10 cellular contexts compared by ENCODE assay signal in the genomic region with DNA sequence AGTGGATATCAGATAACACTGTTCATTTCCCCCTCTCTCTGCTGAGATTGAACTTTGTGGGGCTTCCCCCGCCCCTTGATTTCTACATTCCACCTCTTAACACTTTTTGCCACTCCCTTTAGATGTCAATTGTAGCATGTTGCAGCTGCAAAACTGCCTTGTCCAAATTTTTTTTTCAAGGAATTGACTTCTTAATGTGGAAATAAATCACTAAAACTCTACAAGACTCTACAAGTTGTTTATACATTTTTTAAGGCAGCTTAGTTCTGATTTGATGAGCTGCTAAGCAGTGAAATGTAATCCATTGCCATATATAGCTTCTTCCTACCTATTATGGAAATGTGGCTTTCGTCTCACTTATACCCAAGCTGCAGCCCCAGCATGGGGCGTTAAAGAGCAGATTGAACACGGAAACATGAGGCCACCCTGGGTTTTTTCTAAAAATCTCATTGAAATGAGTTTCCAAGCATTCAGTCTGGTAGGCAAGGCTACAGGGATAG.
DNase-seq lines count a peak whose midpoint lies in the region; FAIRE-seq and TF ChIP-seq lines count a peak whose summit lies in the region.
"Had no signal": no experiment of that assay in that cellular context is flagged by ENCODE, and none has a peak within 500 bp of the region (broad histone marks: within the 10 kb centered on the region; RNA-seq: fewer than 3 reads in every experiment).

No MANE protein-coding gene starts in this region.

- H3K27me3 Mint-ChIP-seq in nephron progenitor cell (ENCODE audit: low read depth, poor library complexity) (peaks cover 7% of the 10 kb centered on the region), Caco-2 (ENCODE audit: insufficient read depth, unreplicated experiment) (no peaks in the 10 kb centered on the region)
- H3K27me3 Mint-ChIP-seq: activated naive CD4-positive, alpha-beta T cell treated with anti-CD3 and anti-CD28 coated beads, Interleukin-2, amount 50 U/mL, for 24 hours had no signal

- peak overlapping the region; percentile 24 for H3K4me3 Mint-ChIP-seq in nephron progenitor cell
- no peak overlapping the region for H3K4me3 Mint-ChIP-seq in Caco-2 (ENCODE audit: unreplicated experiment)
- H3K4me3 Mint-ChIP-seq: activated naive CD4-positive, alpha-beta T cell treated with anti-CD3 and anti-CD28 coated beads, Interleukin-2, amount 50 U/mL, for 24 hours had no signal

- DNase-seq in Daoy (ENCODE audit: low read depth) (peak; percentile 64), NCI-H82 treated with DMSO at 0.1 percent for 48 hours (lab: John Stamatoyannopoulos, UW; ENCODE audit: unreplicated experiment) (peak; percentile 71), epithelial cell of esophagus (ENCODE audit: low read depth) (peak; percentile 68), nephron progenitor cell (no peak), SW 1271 (lab: John Stamatoyannopoulos, UW) (no peak), NCI-H2227 treated with DMSO at 0.1 percent for 48 hours (lab: John Stamatoyannopoulos, UW) (no peak), Caco-2 (no peak), HTR-8/SVneo (ENCODE audit: insufficient read length, low spot score) (no peak)

- H3K4me1 Mint-ChIP-seq in nephron progenitor cell (peaks cover 59% of the 10 kb centered on the region), Caco-2 (ENCODE audit: low read depth, unreplicated experiment) (no peaks in the 10 kb centered on the region)
- H3K4me1 Mint-ChIP-seq: activated naive CD4-positive, alpha-beta T cell treated with anti-CD3 and anti-CD28 coated beads, Interleukin-2, amount 50 U/mL, for 24 hours had no signal

- H3K9me3 ChIP-seq in Caco-2 = no peaks in the 10 kb centered on the region

- no peaks in the 10 kb centered on the region for H3K9me3 Mint-ChIP-seq in nephron progenitor cell
- no peaks in the 10 kb centered on the region for H3K9me3 Mint-ChIP-seq in Caco-2 (ENCODE audit: unreplicated experiment)
- H3K9me3 Mint-ChIP-seq: activated naive CD4-positive, alpha-beta T cell treated with anti-CD3 and anti-CD28 coated beads, Interleukin-2, amount 50 U/mL, for 24 hours had no signal

- H3K27ac Mint-ChIP-seq in nephron progenitor cell (no peak overlapping the region), Caco-2 (ENCODE audit: unreplicated experiment) (no peak overlapping the region)
- H3K27ac Mint-ChIP-seq: activated naive CD4-positive, alpha-beta T cell treated with anti-CD3 and anti-CD28 coated beads, Interleukin-2, amount 50 U/mL, for 24 hours; CD14-positive monocyte had no signal

- H3K4me3 ChIP-seq in epithelial cell of esophagus (ENCODE audit: low read length) (no peak overlapping the region), Caco-2 (ENCODE audit: low read depth, low read length) (no peak overlapping the region)

- no peaks in the 10 kb centered on the region for H3K36me3 ChIP-seq in Caco-2 (ENCODE audit: control insufficient read depth, insufficient read depth, low read length)

- H3K4me1 ChIP-seq in Caco-2 = no peaks in the 10 kb centered on the region

- no peak for FAIRE-seq in HTR-8/SVneo (lab: Jason Lieb, UNC)

- CTCF ChIA-PET in Caco-2 (lab: Charles Lee) = no interaction called here

- H3K36me3 Mint-ChIP-seq in nephron progenitor cell (ENCODE audit: low read depth) (peaks cover 12% of the 10 kb centered on the region), Caco-2 (ENCODE audit: insufficient read depth, unreplicated experiment) (no peaks in the 10 kb centered on the region)

- POLR2A ChIA-PET in Caco-2 (lab: Charles Lee) = no interaction called here

- no peaks in the 10 kb centered on the region for H3K27me3 ChIP-seq in Caco-2 (replicated peaks; ENCODE audit: control insufficient read depth, insufficient read depth, low read length)

- no peak for TF ChIP-seq CTCF in epithelial cell of esophagus (IDR thresholded peaks at IDR 0.05; ENCODE audit: insufficient read depth, low read depth, low read length, missing control alignments)
- no peak for TF ChIP-seq CTCF in nephron progenitor cell (IDR thresholded peaks at IDR 0.05)
- TF ChIP-seq CTCF in Caco-2 (IDR thresholded peaks at IDR 0.05; ENCODE audit: insufficient read depth in 1 of 2, low read depth in 1 of 2, low read length in 1 of 2, severe bottlenecking in 1 of 2, unreplicated experiment in 1 of 2) = no peak

- BruUV-seq in Caco-2 (replicated peaks; lab: Mats Ljungman, UMichigan) = no TSS peak

- intact Hi-C loops in Caco-2 (cut with micrococcal nuclease; ENCODE audit: unreplicated experiment) = no loop called here

Comparison
In these comparisons a context has a peak if more than half of its experiments do, and no peak if none do; other contexts are left out.
1. DNase-seq: peak in Daoy (single experiment), NCI-H82 treated with DMSO at 0.1 percent for 48 hours (single experiment) and epithelial cell of esophagus (single experiment); none in nephron progenitor cell (single experiment), SW 1271 (0 of 2), NCI-H2227 treated with DMSO at 0.1 percent for 48 hours (single experiment), Caco-2 (0 of 2) and HTR-8/SVneo (single experiment).